Comparison of ENCODE assay signal across 1 cellular context in the genomic region with DNA sequence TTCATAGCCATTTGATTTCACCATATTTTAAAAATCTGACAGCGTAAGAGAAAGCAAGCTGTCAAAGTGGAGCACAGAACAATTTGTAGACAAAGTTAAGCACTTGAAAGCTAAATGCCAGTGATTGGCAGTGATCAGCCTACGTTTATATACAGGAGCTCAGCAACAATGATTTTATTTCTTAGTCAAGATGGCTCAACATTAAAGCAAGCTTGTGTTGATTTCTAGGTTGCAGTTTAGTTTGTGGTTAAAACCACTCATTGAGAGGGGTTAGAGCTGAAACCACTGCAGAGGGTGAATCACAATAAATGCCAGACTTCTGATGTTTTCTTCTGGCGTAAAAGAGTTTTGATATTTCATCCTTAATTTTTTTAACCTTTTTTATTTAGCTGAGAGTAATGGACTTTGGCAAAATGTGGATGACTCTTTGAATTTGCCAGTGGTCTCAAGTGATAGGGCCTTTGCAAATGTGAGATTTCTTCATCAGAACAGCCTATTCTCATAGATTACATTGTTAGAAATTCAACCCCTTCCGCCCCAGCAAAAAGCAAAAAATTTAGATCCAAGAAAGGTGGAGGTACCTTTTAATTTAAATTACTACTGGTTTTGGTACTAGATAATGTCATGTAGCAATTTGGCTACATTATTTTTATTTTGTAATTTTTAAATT.
TF ChIP-seq lines count a peak whose summit lies in the region.

No MANE protein-coding gene starts in this region.

TF ChIP-seq in GM23338, 12 proteins besides CTCF, POLR2A, EP300 and RAD21 (continued from another document):
- TF ChIP-seq, protein P1, sequence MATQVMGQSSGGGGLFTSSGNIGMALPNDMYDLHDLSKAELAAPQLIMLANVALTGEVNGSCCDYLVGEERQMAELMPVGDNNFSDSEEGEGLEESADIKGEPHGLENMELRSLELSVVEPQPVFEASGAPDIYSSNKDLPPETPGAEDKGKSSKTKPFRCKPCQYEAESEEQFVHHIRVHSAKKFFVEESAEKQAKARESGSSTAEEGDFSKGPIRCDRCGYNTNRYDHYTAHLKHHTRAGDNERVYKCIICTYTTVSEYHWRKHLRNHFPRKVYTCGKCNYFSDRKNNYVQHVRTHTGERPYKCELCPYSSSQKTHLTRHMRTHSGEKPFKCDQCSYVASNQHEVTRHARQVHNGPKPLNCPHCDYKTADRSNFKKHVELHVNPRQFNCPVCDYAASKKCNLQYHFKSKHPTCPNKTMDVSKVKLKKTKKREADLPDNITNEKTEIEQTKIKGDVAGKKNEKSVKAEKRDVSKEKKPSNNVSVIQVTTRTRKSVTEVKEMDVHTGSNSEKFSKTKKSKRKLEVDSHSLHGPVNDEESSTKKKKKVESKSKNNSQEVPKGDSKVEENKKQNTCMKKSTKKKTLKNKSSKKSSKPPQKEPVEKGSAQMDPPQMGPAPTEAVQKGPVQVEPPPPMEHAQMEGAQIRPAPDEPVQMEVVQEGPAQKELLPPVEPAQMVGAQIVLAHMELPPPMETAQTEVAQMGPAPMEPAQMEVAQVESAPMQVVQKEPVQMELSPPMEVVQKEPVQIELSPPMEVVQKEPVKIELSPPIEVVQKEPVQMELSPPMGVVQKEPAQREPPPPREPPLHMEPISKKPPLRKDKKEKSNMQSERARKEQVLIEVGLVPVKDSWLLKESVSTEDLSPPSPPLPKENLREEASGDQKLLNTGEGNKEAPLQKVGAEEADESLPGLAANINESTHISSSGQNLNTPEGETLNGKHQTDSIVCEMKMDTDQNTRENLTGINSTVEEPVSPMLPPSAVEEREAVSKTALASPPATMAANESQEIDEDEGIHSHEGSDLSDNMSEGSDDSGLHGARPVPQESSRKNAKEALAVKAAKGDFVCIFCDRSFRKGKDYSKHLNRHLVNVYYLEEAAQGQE (IDR thresholded peaks at IDR 0.05; ENCODE audit: unreplicated experiment) = no peak
- TF ChIP-seq ZNF331 (CRISPR knock-in tag; IDR thresholded peaks at IDR 0.05; ENCODE audit: low read depth) (no peak), POLR2AphosphoS5 (IDR thresholded peaks at IDR 0.05; ENCODE audit: low read depth) (no peak)
